ENCODE assay signal across 10 cellular contexts in genomic region chr17:7440823-7441174, GRCh38. TPM values are rescaled to one million over a fixed set of nuclear protein-coding genes. Genes with fewer than 3 reads are reported as not detected.
DNase-seq lines count a peak whose midpoint lies in the region; ATAC-seq and TF ChIP-seq lines count a peak whose summit lies in the region.
"Had no signal": no experiment of that assay in that cellular context is flagged by ENCODE, and none has a peak within 500 bp of the region (broad histone marks: within the 10 kb centered on the region; RNA-seq: fewer than 3 reads in every experiment).

No MANE protein-coding gene starts in this region.

- intact Hi-C loops in natural killer cell (cut with micrococcal nuclease) = no loop called here

- ATAC-seq in natural killer cell (no peak), HG03432 (IDR thresholded peaks at IDR 0.05; ENCODE audit: unreplicated experiment) (no peak), GM18868 (IDR thresholded peaks at IDR 0.05; ENCODE audit: unreplicated experiment) (no peak)

- no peaks in the 10 kb centered on the region for H3K9me3 Mint-ChIP-seq in natural killer cell

- H3K36me3 Mint-ChIP-seq in natural killer cell = no peaks in the 10 kb centered on the region

- peaks cover 45 to 53% of the 10 kb centered on the region in 2 donors for H3K27me3 Mint-ChIP-seq in natural killer cell (ENCODE audit: low read depth in 2 of 2)

- no peak for TF ChIP-seq CTCF in natural killer cell (IDR thresholded peaks at IDR 0.05)

- peak overlapping the region; percentile 16 for H3K27ac ChIP-seq in caudate nucleus (ENCODE audit: low read depth, low read length)
- H3K27ac ChIP-seq: KMS-11 had no signal

- no peak overlapping the region for H3K27ac Mint-ChIP-seq in natural killer cell

- DNase-seq in ELF-1 (ENCODE audit: low read depth, low spot score) (peak; percentile 71), NCI-H446 treated with DMSO at 0.1 percent for 48 hours (lab: John Stamatoyannopoulos, UW) (peak; percentile 59), caudate nucleus (lab: John Stamatoyannopoulos, UW) (peak in 5 of 61 donors; percentile 24 to 44 (median 37)), natural killer cell (peak; percentile 21), AG08396 (ENCODE audit: low spot score) (no peak), NOMO-1 treated with DMSO at 0.1 percent for 48 hours (lab: John Stamatoyannopoulos, UW; ENCODE audit: unreplicated experiment) (no peak)

- no peak overlapping the region for H3K4me3 Mint-ChIP-seq in natural killer cell

- H3K4me1 Mint-ChIP-seq in natural killer cell = peaks cover 32 to 51% of the 10 kb centered on the region in 2 donors

RNA-seq across cellular contexts. Expression of gene FGF11, which starts 1.5 kb away (rescaled TPM):
- total RNA-seq in natural killer cell = 1 to 10 TPM; 1.2 to 4.2 (median 1.9) TPM

RNA-seq across cellular contexts. Expression of gene CHRNB1, which starts 4.1 kb away (rescaled TPM):
- total RNA-seq in natural killer cell = 10 to 100 TPM in 2 of 3 donors, 1 to 10 TPM in 1; 9.8 to 10.4 (median 10.2) TPM

RNA-seq across cellular contexts. Expression of gene TMEM102, which starts 5.6 kb away (rescaled TPM):
- total RNA-seq in natural killer cell = 1 to 10 TPM; 5.1 to 8.6 (median 7.0) TPM

RNA-seq across cellular contexts. Expression of gene SPEM3, which starts 12.1 kb away (rescaled TPM):
- total RNA-seq in natural killer cell = not detected
- total RNA-seq: lung had no signal

RNA-seq across cellular contexts. Expression of gene SPEM2, which starts 15.4 kb away (rescaled TPM):
- not detected for total RNA-seq in natural killer cell
- total RNA-seq: lung had no signal

Comparison
In these comparisons a context has a peak if more than half of its experiments do, and no peak if none do; other contexts are left out.
1. DNase-seq: peak in ELF-1 (single experiment), NCI-H446 treated with DMSO at 0.1 percent for 48 hours (single experiment) and natural killer cell (single experiment); none in AG08396 (single experiment) and NOMO-1 treated with DMSO at 0.1 percent for 48 hours (single experiment).